Comparison of ENCODE assay signal across 8 cellular contexts in genomic region chr16:88811850-88812736, GRCh38. TPM values are rescaled to one million over a fixed set of nuclear protein-coding genes. Genes with fewer than 3 reads are reported as not detected.
DNase-seq lines count a peak whose midpoint lies in the region; ATAC-seq and TF ChIP-seq lines count a peak whose summit lies in the region.

APRT (minus strand) TSS chr16:88811928; CDS start chr16:88811899, 29 bp downstream.

- no peaks in the 10 kb centered on the region for H3K9me3 ChIP-seq in left lung

- intact Hi-C loops in left lung (cut with DNase I), result no loop called here

- no peaks in the 10 kb centered on the region for H3K27me3 ChIP-seq in left lung

- H3K4me1 ChIP-seq in left lung, result peaks cover 11 to 36% of the 10 kb centered on the region in 2 donors

- TF ChIP-seq CTCF in left lung (IDR thresholded peaks at IDR 0.05), result peak in 1 of 2 donors; percentile 38

- peaks cover 0 to 36% of the 10 kb centered on the region in 2 donors for H3K36me3 ChIP-seq in left lung

- H3K27ac ChIP-seq in left lung, result peak within 1 kb of the TSS; percentile 88 to 94

- ATAC-seq in GM19351 (IDR thresholded peaks at IDR 0.05; ENCODE audit: unreplicated experiment) (peak; percentile 67), HG03520 (IDR thresholded peaks at IDR 0.05; ENCODE audit: unreplicated experiment) (peak; percentile 54), left lung (peak; percentile 92)

- peak within 1 kb of the TSS; percentile 82 to 91 for H3K4me3 ChIP-seq in left lung

- peak; percentile 35 to 94 (median 85) for DNase-seq in C1 segment of cervical spinal cord (lab: John Stamatoyannopoulos, UW)
- peak; percentile 76 for DNase-seq in NCI-H526 treated with DMSO at 0.1 percent for 48 hours (lab: John Stamatoyannopoulos, UW)
- DNase-seq in activated CD4-positive, alpha-beta T cell treated with anti-CD3 and anti-CD28 coated beads, Interleukin-2, amount 50 U/mL, for 1 hour, result peak; percentile 97
- DNase-seq in dedifferentiated amniotic fluid mesenchymal stem cell (ENCODE audit: extremely low spot score), result peak; percentile 91
- DNase-seq in left lung, result peak; percentile 95 to 99
- peak; percentile 95 for DNase-seq in stimulated activated CD4-positive, alpha-beta T cell treated with anti-CD3 and anti-CD28 coated beads, Interleukin-2, amount 100 ng/mL, for 4 hours (ENCODE audit: low read depth)

RNA-seq across cellular contexts. Expression of gene APRT, which starts in this region (rescaled TPM):
- 100 to 1,000 TPM; 108 to 161 TPM for total RNA-seq in left lung

Comparison
In these comparisons a context has a peak if more than half of its experiments do, and no peak if none do; other contexts are left out.
1. Peak in every context shown above with its lines: DNase-seq, ATAC-seq, H3K4me3 ChIP-seq and H3K27ac ChIP-seq.